In genomic region chr19:49150944-49151243, GRCh38 we compare ENCODE assay signal across 5 cellular contexts. TPM values are rescaled to one million over a fixed set of nuclear protein-coding genes. Genes with fewer than 3 reads are reported as not detected.
DNase-seq lines count a peak whose midpoint lies in the region; TF ChIP-seq lines count a peak whose summit lies in the region.

No MANE protein-coding gene starts in this region.

- H3K4me1 ChIP-seq in SJCRH30 (peaks cover 15% of the 10 kb centered on the region), suprapubic skin (peaks cover 44% of the 10 kb centered on the region)

- H3K27me3 ChIP-seq in SJCRH30 (no peaks in the 10 kb centered on the region), suprapubic skin (no peaks in the 10 kb centered on the region)

- 17% methylated on average over 9 of the region's 16 CpGs for WGBS in suprapubic skin

- H3K36me3 ChIP-seq in SJCRH30 (no peaks in the 10 kb centered on the region), suprapubic skin (no peaks in the 10 kb centered on the region)

- H3K27ac ChIP-seq in SJCRH30, result peak overlapping the region; percentile 74
- H3K27ac ChIP-seq in suprapubic skin, result peak overlapping the region; percentile 84

- no peak for TF ChIP-seq CTCF in fibroblast of the aortic adventitia (IDR thresholded peaks at IDR 0.05; ENCODE audit: insufficient read depth, low read length)
- TF ChIP-seq CTCF in suprapubic skin (IDR thresholded peaks at IDR 0.05), result no peak

- no peak for TF ChIP-seq EP300 in suprapubic skin (IDR thresholded peaks at IDR 0.05)

- no peak for DNase-seq in SJCRH30
- DNase-seq in fibroblast of the aortic adventitia (ENCODE audit: low read depth), result no peak
- no peak for DNase-seq in suprapubic skin (ENCODE audit: low spot score in 2 of 2)
- DNase-seq in NCI-H2171 (lab: John Stamatoyannopoulos, UW), result no peak
- DNase-seq in NCI-H187 treated with DMSO at 0.1 percent for 48 hours (lab: John Stamatoyannopoulos, UW), result no peak

- H3K9me3 ChIP-seq in SJCRH30 (replicated peaks) (no peaks in the 10 kb centered on the region), suprapubic skin (no peaks in the 10 kb centered on the region)

- H3K4me3 ChIP-seq in SJCRH30 (peak overlapping the region; percentile 76), fibroblast of the aortic adventitia (ENCODE audit: low read depth, low read length) (peak overlapping the region; percentile 93), suprapubic skin (peak overlapping the region; percentile 69)

- no peak for TF ChIP-seq POLR2A in suprapubic skin (IDR thresholded peaks at IDR 0.05)

RNA-seq across cellular contexts. Expression of gene HRC, which starts 4.3 kb away (rescaled TPM):
- 2.1 and 3.2 TPM in 2 replicates for total RNA-seq in SJCRH30 (2014; rRNA removed; shearing (Covaris generic))
- total RNA-seq in fibroblast of the aortic adventitia (ENCODE audit: low replicate concordance) (not detected in 2 replicates), suprapubic skin (1 to 10 TPM in 1 of 4 donors, under 1 TPM in 2, not detected in 1; 0.47 to 1.0 (median 0.53) TPM)

RNA-seq across cellular contexts. Expression of gene TRPM4, which starts 6.7 kb away (rescaled TPM):
- 1.2 and 1.8 TPM in 2 replicates for total RNA-seq in SJCRH30 (2014; rRNA removed; shearing (Covaris generic))
- total RNA-seq in fibroblast of the aortic adventitia (ENCODE audit: low replicate concordance), result 14.0 and 15.0 TPM in 2 replicates
- total RNA-seq in suprapubic skin, result 10 to 100 TPM; 45.2 to 87.6 (median 62.4) TPM

RNA-seq across cellular contexts. Expression of gene PPFIA3, which starts 31.6 kb away (rescaled TPM):
- 20.8 and 27.1 TPM in 2 replicates for total RNA-seq in SJCRH30 (2014; rRNA removed; shearing (Covaris generic))
- total RNA-seq in fibroblast of the aortic adventitia (ENCODE audit: low replicate concordance) (0.99 and 2.4 TPM in 2 replicates), suprapubic skin (10 to 100 TPM; 42.7 to 50.1 (median 46.6) TPM)

RNA-seq across cellular contexts. Expression of gene C19orf73, which starts 32.0 kb away (rescaled TPM):
- total RNA-seq in SJCRH30 (2014; rRNA removed; shearing (Covaris generic)), result 0.99 and 1.7 TPM in 2 replicates
- total RNA-seq in fibroblast of the aortic adventitia (ENCODE audit: low replicate concordance), result 0.41 and 0.54 TPM in 2 replicates
- 1 to 10 TPM in 3 of 4 donors, not detected in 1; 5.2 to 9.3 (median 5.9) TPM for total RNA-seq in suprapubic skin

RNA-seq across cellular contexts. Expression of gene LIN7B, which starts 36.7 kb away (rescaled TPM):
- total RNA-seq in SJCRH30 (2014; rRNA removed; shearing (Covaris generic)), result 4.1 and 5.0 TPM in 2 replicates
- 2.2 and 3.7 TPM in 2 replicates for total RNA-seq in fibroblast of the aortic adventitia (ENCODE audit: low replicate concordance)
- 10 to 100 TPM; 20.0 to 39.8 (median 32.3) TPM for total RNA-seq in suprapubic skin
